Comparison of ENCODE assay signal across 19 cellular contexts in the genomic region with DNA sequence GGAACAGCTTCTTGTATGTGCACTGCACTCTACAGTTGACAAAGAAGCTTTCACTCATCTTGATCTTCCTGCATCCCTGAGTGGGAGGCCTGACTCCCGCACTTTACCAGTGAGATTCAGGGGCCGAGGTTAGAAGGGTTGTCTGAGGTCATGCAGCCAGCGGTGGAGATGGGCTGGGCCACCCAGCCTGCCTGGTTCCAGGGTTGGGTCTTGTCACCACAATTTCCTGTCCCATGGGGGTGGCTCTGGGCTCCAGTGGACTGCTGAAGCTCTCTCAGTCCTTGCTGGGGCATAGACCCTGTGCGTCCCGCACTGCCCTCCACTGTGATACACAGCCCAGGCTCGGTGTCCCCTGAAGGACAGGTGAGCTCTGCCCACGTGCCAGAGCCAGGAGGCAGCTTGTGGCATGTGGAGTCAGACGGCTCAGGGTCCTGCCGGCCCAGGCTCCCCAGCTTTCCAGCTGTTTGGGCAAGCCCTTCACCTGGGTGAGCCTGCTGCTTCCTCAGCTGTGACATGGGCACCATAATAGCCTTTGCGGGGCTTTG. TPM values are rescaled to one million over a fixed set of nuclear protein-coding genes. Genes with fewer than 3 reads are reported as not detected.
"Had no signal": no experiment of that assay in that cellular context is flagged by ENCODE, and none has a peak within 500 bp of the region (broad histone marks: within the 10 kb centered on the region; RNA-seq: fewer than 3 reads in every experiment).

No MANE protein-coding gene starts in this region.

- H3K4me3 ChIP-seq: esophagus squamous epithelium, spleen, stomach, thoracic aorta, transverse colon had no signal

- H3K27me3 ChIP-seq: esophagus squamous epithelium, stomach, transverse colon had no signal

- ATAC-seq: left colon; sciatic nerve; stimulated activated memory B cell treated with anti-CD40 and anti-IgM and Interleukin-4, amounts not matched to agents 10 μg/mL and 1 μg/mL and 100 μg/mL, for 72 hours had no signal

- H3K9me3 Mint-ChIP-seq: dendritic cell treated with granulocyte-macrophage colony-stimulating factor and Interleukin-4, amounts not matched to agents 40 ng/mL and 50 ng/mL, for 4 days; immature natural killer cell; nephron; stimulated activated memory B cell treated with anti-CD40 and anti-IgM and Interleukin-4, amounts not matched to agents 10 μg/mL and 1 μg/mL and 100 μg/mL, for 72 hours had no signal

- H3K27ac Mint-ChIP-seq: dendritic cell treated with granulocyte-macrophage colony-stimulating factor and Interleukin-4, amounts not matched to agents 40 ng/mL and 50 ng/mL, for 4 days; immature natural killer cell; nephron; stimulated activated memory B cell treated with anti-CD40 and anti-IgM and Interleukin-4, amounts not matched to agents 10 μg/mL and 1 μg/mL and 100 μg/mL, for 72 hours had no signal

- H3K4me3 Mint-ChIP-seq: dendritic cell treated with granulocyte-macrophage colony-stimulating factor and Interleukin-4, amounts not matched to agents 40 ng/mL and 50 ng/mL, for 4 days; immature natural killer cell; nephron; stimulated activated memory B cell treated with anti-CD40 and anti-IgM and Interleukin-4, amounts not matched to agents 10 μg/mL and 1 μg/mL and 100 μg/mL, for 72 hours had no signal

- H3K4me1 ChIP-seq: esophagus squamous epithelium, spleen, stomach had no signal

- DNase-seq: esophagus squamous epithelium; foreskin fibroblast; immature natural killer cell; left colon; mesendoderm; naive B cell; spleen; stimulated activated CD4-positive, alpha-beta T cell treated with anti-CD3 and anti-CD28 coated beads, Interleukin-15, amount 100 ng/mL, for 24 hours; stimulated activated CD4-positive, alpha-beta T cell treated with anti-CD3 and anti-CD28 coated beads, Interleukin-1b, Interleukin-23, amount 100 ng/mL, for 48 hours; stimulated activated CD4-positive, alpha-beta T cell treated with anti-CD3 and anti-CD28 coated beads, Interleukin-4, amount 100 ng/mL, for 24 hours; stomach; substantia nigra; transverse colon had no signal

- H3K9me3 ChIP-seq: esophagus squamous epithelium, spleen, stomach, thoracic aorta, transverse colon had no signal

RNA-seq across cellular contexts. Expression of a gene that starts 18.5 kb away (rescaled TPM):
- polyA plus RNA-seq: immature natural killer cell, keratinocyte had no signal
